Comparison of ENCODE assay signal across 16 cellular contexts in the genomic region with DNA sequence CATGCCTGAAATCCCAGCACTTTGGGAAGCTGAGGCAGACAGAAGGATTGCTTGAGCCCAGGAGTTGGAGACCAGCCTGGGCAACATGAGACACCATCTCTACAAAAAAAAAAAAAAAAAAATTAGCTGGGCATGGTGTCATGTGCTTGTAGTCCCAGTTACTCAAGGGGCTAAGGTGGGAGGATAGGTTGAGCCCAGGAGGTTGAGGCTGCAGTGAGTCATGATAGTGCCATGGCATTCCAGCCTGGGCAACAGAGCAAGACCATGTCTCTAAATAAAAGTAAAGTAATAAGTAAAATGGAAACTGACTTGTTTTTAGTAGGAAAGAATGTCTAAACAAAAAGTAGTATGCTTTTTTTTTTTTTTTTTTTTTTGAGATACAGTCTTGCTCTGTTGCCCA.
DNase-seq lines count a peak whose midpoint lies in the region; ATAC-seq, FAIRE-seq and TF ChIP-seq lines count a peak whose summit lies in the region.
"Had no signal": no experiment of that assay in that cellular context is flagged by ENCODE, and none has a peak within 500 bp of the region (broad histone marks: within the 10 kb centered on the region; RNA-seq: fewer than 3 reads in every experiment).

No MANE protein-coding gene starts in this region.

- no peaks in the 10 kb centered on the region for H3K9me3 Mint-ChIP-seq in activated naive CD4-positive, alpha-beta T cell treated with anti-CD3 and anti-CD28 coated beads, Interleukin-2, amount 50 U/mL, for 24 hours
- no peaks in the 10 kb centered on the region for H3K9me3 Mint-ChIP-seq in stimulated activated effector memory CD8-positive, alpha-beta T cell treated with anti-CD3 and anti-CD28 coated beads, Interleukin-12 subunit alpha, Interleukin-12 subunit beta, amount 100 ng/mL, for 72 hours

- no peak overlapping the region for H3K4me3 Mint-ChIP-seq in activated naive CD4-positive, alpha-beta T cell treated with anti-CD3 and anti-CD28 coated beads, Interleukin-2, amount 50 U/mL, for 24 hours
- no peak overlapping the region for H3K4me3 Mint-ChIP-seq in stimulated activated effector memory CD8-positive, alpha-beta T cell treated with anti-CD3 and anti-CD28 coated beads, Interleukin-12 subunit alpha, Interleukin-12 subunit beta, amount 100 ng/mL, for 72 hours

- peak overlapping the region; percentile 76 for H3K27ac Mint-ChIP-seq in activated naive CD4-positive, alpha-beta T cell treated with anti-CD3 and anti-CD28 coated beads, Interleukin-2, amount 50 U/mL, for 24 hours
- H3K27ac Mint-ChIP-seq in stimulated activated effector memory CD8-positive, alpha-beta T cell treated with anti-CD3 and anti-CD28 coated beads, Interleukin-12 subunit alpha, Interleukin-12 subunit beta, amount 100 ng/mL, for 72 hours = peak overlapping the region; percentile 98

- H3K27me3 Mint-ChIP-seq in activated naive CD4-positive, alpha-beta T cell treated with anti-CD3 and anti-CD28 coated beads, Interleukin-2, amount 50 U/mL, for 24 hours = no peaks in the 10 kb centered on the region

- no peaks in the 10 kb centered on the region for H3K36me3 ChIP-seq in bronchial epithelial cell (ENCODE audit: control insufficient read depth, insufficient read depth, low read length)
- H3K36me3 ChIP-seq: left ventricle myocardium inferior, pancreas had no signal

- peaks cover 74% of the 10 kb centered on the region for H3K4me1 Mint-ChIP-seq in activated naive CD4-positive, alpha-beta T cell treated with anti-CD3 and anti-CD28 coated beads, Interleukin-2, amount 50 U/mL, for 24 hours
- H3K4me1 Mint-ChIP-seq in stimulated activated effector memory CD8-positive, alpha-beta T cell treated with anti-CD3 and anti-CD28 coated beads, Interleukin-12 subunit alpha, Interleukin-12 subunit beta, amount 100 ng/mL, for 72 hours = peaks cover 39% of the 10 kb centered on the region

- H3K4me3 ChIP-seq in NB4 (ENCODE audit: low read depth, low read length) (no peak overlapping the region), bronchial epithelial cell (ENCODE audit: low read depth, low read length) (no peak overlapping the region)
- H3K4me3 ChIP-seq: left ventricle myocardium inferior, pancreas, SK-N-MC, smooth muscle cell had no signal

- intact Hi-C loops in sciatic nerve (cut with DNase I) = no loop called here

- H3K36me3 Mint-ChIP-seq in activated naive CD4-positive, alpha-beta T cell treated with anti-CD3 and anti-CD28 coated beads, Interleukin-2, amount 50 U/mL, for 24 hours = no peaks in the 10 kb centered on the region
- H3K36me3 Mint-ChIP-seq in stimulated activated effector memory CD8-positive, alpha-beta T cell treated with anti-CD3 and anti-CD28 coated beads, Interleukin-12 subunit alpha, Interleukin-12 subunit beta, amount 100 ng/mL, for 72 hours = peaks cover 18% of the 10 kb centered on the region
- H3K36me3 Mint-ChIP-seq: brain had no signal

- FAIRE-seq in bronchial epithelial cell (lab: Jason Lieb, UNC) = no peak
- FAIRE-seq: pancreas had no signal

- no peak for ATAC-seq in stimulated activated effector memory CD8-positive, alpha-beta T cell treated with anti-CD3 and anti-CD28 coated beads, Interleukin-12 subunit alpha, Interleukin-12 subunit beta, amount 100 ng/mL, for 72 hours
- ATAC-seq in HG02973 (IDR thresholded peaks at IDR 0.05; ENCODE audit: unreplicated experiment) = no peak
- ATAC-seq in GM18858 (IDR thresholded peaks at IDR 0.05; ENCODE audit: unreplicated experiment) = no peak
- ATAC-seq in sciatic nerve = no peak
- ATAC-seq: pancreas had no signal

- TF ChIP-seq CTCF in NB4 (IDR thresholded peaks at IDR 0.05; ENCODE audit: low read depth, low read length) (no peak), bronchial epithelial cell (IDR thresholded peaks at IDR 0.05; ENCODE audit: insufficient read depth, low read length, severe bottlenecking) (no peak)

- DNase-seq in activated naive CD4-positive, alpha-beta T cell (lab: John Stamatoyannopoulos, UW) = no peak
- peak; percentile 34 for DNase-seq in NB4 (ENCODE audit: low read depth)
- DNase-seq in bronchial epithelial cell (ENCODE audit: low read depth) = peak; percentile 65
- DNase-seq in stimulated activated effector memory CD8-positive, alpha-beta T cell treated with anti-CD3 and anti-CD28 coated beads, Interleukin-12 subunit alpha, Interleukin-12 subunit beta, amount 100 ng/mL, for 72 hours (ENCODE audit: low spot score in 2 of 2) = no peak
- DNase-seq in sciatic nerve (ENCODE audit: low spot score) = no peak
- DNase-seq: GF-D8; left ventricle myocardium inferior; NCI-H146; pancreas; stimulated activated naive CD4-positive, alpha-beta T cell treated with Interleukin-2 at 50 U/mL for 16 hours had no signal

- no peaks in the 10 kb centered on the region for H3K27me3 ChIP-seq in bronchial epithelial cell (ENCODE audit: control insufficient read depth, insufficient read depth, low read length)
- H3K27me3 ChIP-seq: pancreas had no signal

- TF ChIP-seq POLR2A in NB4 (IDR thresholded peaks at IDR 0.05; ENCODE audit: extremely low read depth, insufficient read length) = no peak

Comparison
In these comparisons a context has a peak if more than half of its experiments do, and no peak if none do; other contexts are left out.
1. DNase-seq: peak in NB4 (single experiment) and bronchial epithelial cell (single experiment); none in activated naive CD4-positive, alpha-beta T cell (0 of 4), stimulated activated effector memory CD8-positive, alpha-beta T cell treated with anti-CD3 and anti-CD28 coated beads, Interleukin-12 subunit alpha, Interleukin-12 subunit beta, amount 100 ng/mL, for 72 hours (0 of 2) and sciatic nerve (single experiment).